Comparison of ENCODE assay signal across 21 cellular contexts in genomic region chr6:80520195-80520594, GRCh38.
DNase-seq lines count a peak whose midpoint lies in the region; FAIRE-seq and TF ChIP-seq lines count a peak whose summit lies in the region.
"Had no signal": no experiment of that assay in that cellular context is flagged by ENCODE, and none has a peak within 500 bp of the region (broad histone marks: within the 10 kb centered on the region; RNA-seq: fewer than 3 reads in every experiment).

No MANE protein-coding gene starts in this region.

- CTCF ChIA-PET in MCF 10A (lab: Yijun Ruan, JAX), result no interaction called here

- no peak overlapping the region for H2AK5ac ChIP-seq in trophoblast cell (ENCODE audit: low read length)

- TF ChIP-seq EP300 in stomach (IDR thresholded peaks at IDR 0.05), result no peak

- no peak overlapping the region for H4K8ac ChIP-seq in trophoblast cell (ENCODE audit: low read depth, low read length)

- peaks cover 11% of the 10 kb centered on the region for H3K4me1 Mint-ChIP-seq in MCF 10A (ENCODE audit: insufficient read depth, unreplicated experiment)

- H3K14ac ChIP-seq in trophoblast cell (ENCODE audit: low read length), result no peak overlapping the region

- POLR2A ChIA-PET in MCF 10A (lab: Yijun Ruan, JAX), result interaction anchor here (0.6 to 1.5 kb wide), 2 partner anchors 17 to 24 kb away, joined by 3 read pairs; no protein-coding TSS in a partner anchor

- no peak overlapping the region for H3K4me3 Mint-ChIP-seq in MCF 10A (ENCODE audit: unreplicated experiment)
- H3K4me3 Mint-ChIP-seq: activated CD4-positive, alpha-beta memory T cell treated with anti-CD3 and anti-CD28 coated beads, Interleukin-2, amount 10 ng/mL, durations not matched to agents 7 days and 5 days; activated naive CD4-positive, alpha-beta T cell treated with anti-CD3 and anti-CD28 coated beads for 36 hours; GM23338; neural progenitor cell had no signal

- H3K9ac ChIP-seq in trophoblast cell (ENCODE audit: low read length), result no peak overlapping the region
- H3K9ac ChIP-seq: neural progenitor cell had no signal

- intact Hi-C loops in MCF 10A (cut with micrococcal nuclease), result no loop called here
- intact Hi-C loops in breast epithelium (cut with DNase I; ENCODE audit: low total_unique reads), result no loop called here
- intact Hi-C loops in stomach (cut with DNase I; ENCODE audit: low total_unique reads), result no loop called here

- no peak overlapping the region for H3K23ac ChIP-seq in trophoblast cell (ENCODE audit: low read length)

- H3K9me3 ChIP-seq in breast epithelium (no peaks in the 10 kb centered on the region), trophoblast cell (ENCODE audit: insufficient read depth, low read depth, low read length) (no peaks in the 10 kb centered on the region), stomach (no peaks in the 10 kb centered on the region)
- H3K9me3 ChIP-seq: spleen, thoracic aorta had no signal

- H3K36me3 Mint-ChIP-seq in MCF 10A (ENCODE audit: insufficient read depth, unreplicated experiment), result peaks cover 5% of the 10 kb centered on the region
- H3K36me3 Mint-ChIP-seq: neural progenitor cell had no signal

- H3K79me2 ChIP-seq in trophoblast cell (ENCODE audit: control insufficient read depth, insufficient read depth, low read length, poor library complexity), result no peaks in the 10 kb centered on the region

- no peak overlapping the region for H2BK5ac ChIP-seq in trophoblast cell (ENCODE audit: low read depth, low read length, poor library complexity)

- H3K27me3 ChIP-seq in breast epithelium (no peaks in the 10 kb centered on the region), trophoblast cell (ENCODE audit: insufficient read depth, low read length) (no peaks in the 10 kb centered on the region), stomach (no peaks in the 10 kb centered on the region)
- H3K27me3 ChIP-seq: neural progenitor cell, spleen had no signal

- no peak overlapping the region for H3K27ac ChIP-seq in breast epithelium
- no peak overlapping the region for H3K27ac ChIP-seq in trophoblast cell (ENCODE audit: low read depth, low read length)
- H3K27ac ChIP-seq in stomach, result no peak overlapping the region
- H3K27ac ChIP-seq: 22Rv1, neural progenitor cell, spleen, thoracic aorta had no signal

- H3K4me1 ChIP-seq in breast epithelium (no peaks in the 10 kb centered on the region), trophoblast cell (ENCODE audit: control insufficient read depth in 1 of 2, insufficient read depth in 2 of 2, low read length in 2 of 2) (peaks cover 0 to 4% of the 10 kb centered on the region in 2 experiments), stomach (peaks cover 0 to 16% (median 0%) of the 10 kb centered on the region in 4 donors)

- H3K4me3 ChIP-seq in breast epithelium, result no peak overlapping the region
- H3K4me3 ChIP-seq in trophoblast cell (ENCODE audit: low read depth, low read length), result no peak overlapping the region
- no peak overlapping the region for H3K4me3 ChIP-seq in stomach
- H3K4me3 ChIP-seq: GM23338, neural progenitor cell, spleen, thoracic aorta had no signal

- BruUV-seq in MCF 10A (replicated peaks; lab: Mats Ljungman, UMichigan), result no TSS peak

- TF ChIP-seq CTCF in MCF 10A (IDR thresholded peaks at IDR 0.05; ENCODE audit: unreplicated experiment) (no peak), breast epithelium (IDR thresholded peaks at IDR 0.05) (no peak), stomach (IDR thresholded peaks at IDR 0.05) (no peak)

- H2BK120ac ChIP-seq in trophoblast cell (ENCODE audit: insufficient read depth, low read length, poor library complexity), result no peak overlapping the region

- peak; percentile 75 for DNase-seq in MCF 10A (ENCODE audit: unreplicated experiment)
- DNase-seq in breast epithelium (ENCODE audit: low spot score in 2 of 2), result no peak
- peak; percentile 32 for DNase-seq in amniotic epithelial cell (ENCODE audit: low read depth)
- DNase-seq in fibroblast of peridontal ligament (ENCODE audit: extremely low read depth), result peak; percentile 92
- DNase-seq in trophoblast cell, result no peak
- no peak for DNase-seq in stomach
- no peak for DNase-seq in SW480 (ENCODE audit: low spot score)
- no peak for DNase-seq in frontal cortex (ENCODE audit: low spot score in 2 of 2)
- DNase-seq: activated CD4-positive, alpha-beta memory T cell treated with anti-CD3 and anti-CD28 coated beads, Interleukin-2, amount 10 ng/mL, durations not matched to agents 7 days and 5 days; activated naive CD4-positive, alpha-beta T cell treated with anti-CD3 and anti-CD28 coated beads for 36 hours; activated T-cell treated with anti-CD3 and anti-CD28 coated beads, Interleukin-2, amount 50 U/mL, for 1 hour; C1 segment of cervical spinal cord; hypothalamus; kidney glomerular epithelial cell; midbrain; NCI-H187 treated with DMSO at 0.1 percent for 48 hours; spleen had no signal

- H3K18ac ChIP-seq in trophoblast cell (ENCODE audit: low read length), result no peak overlapping the region

- no peak overlapping the region for H4K12ac ChIP-seq in trophoblast cell (ENCODE audit: low read depth, low read length)

- H3K79me1 ChIP-seq in trophoblast cell (ENCODE audit: low read length), result no peaks in the 10 kb centered on the region

- H3K4ac ChIP-seq in trophoblast cell (ENCODE audit: low read depth, low read length), result no peak overlapping the region

- no peaks in the 10 kb centered on the region for H3K9me3 Mint-ChIP-seq in MCF 10A (ENCODE audit: unreplicated experiment)
- H3K9me3 Mint-ChIP-seq: activated CD4-positive, alpha-beta memory T cell treated with anti-CD3 and anti-CD28 coated beads, Interleukin-2, amount 10 ng/mL, durations not matched to agents 7 days and 5 days; activated naive CD4-positive, alpha-beta T cell treated with anti-CD3 and anti-CD28 coated beads for 36 hours had no signal

- TF ChIP-seq POLR2A in breast epithelium (IDR thresholded peaks at IDR 0.05), result no peak
- TF ChIP-seq POLR2A in stomach (IDR thresholded peaks at IDR 0.05), result no peak

- no peak overlapping the region for H2AFZ ChIP-seq in trophoblast cell (ENCODE audit: insufficient read depth, low read length, poor library complexity)
- H2AFZ ChIP-seq: GM23338, neural progenitor cell had no signal

- no peak overlapping the region for H3K27ac Mint-ChIP-seq in MCF 10A (ENCODE audit: low read depth, unreplicated experiment)
- H3K27ac Mint-ChIP-seq: activated CD4-positive, alpha-beta memory T cell treated with anti-CD3 and anti-CD28 coated beads, Interleukin-2, amount 10 ng/mL, durations not matched to agents 7 days and 5 days; activated naive CD4-positive, alpha-beta T cell treated with anti-CD3 and anti-CD28 coated beads for 36 hours; GM23338; neural progenitor cell had no signal

- no peak for FAIRE-seq in frontal cortex (lab: Jason Lieb, UNC)

- no peaks in the 10 kb centered on the region for H3K27me3 Mint-ChIP-seq in MCF 10A (ENCODE audit: insufficient read depth, unreplicated experiment)

- H4K91ac ChIP-seq in trophoblast cell (ENCODE audit: low read depth, low read length), result no peak overlapping the region

- no peak overlapping the region for H3K4me2 ChIP-seq in trophoblast cell (ENCODE audit: low read length)
- H3K4me2 ChIP-seq: GM23338, neural progenitor cell had no signal

- H3K36me3 ChIP-seq in breast epithelium, result no peaks in the 10 kb centered on the region
- no peaks in the 10 kb centered on the region for H3K36me3 ChIP-seq in trophoblast cell (ENCODE audit: control insufficient read depth in 1 of 2, insufficient read depth in 2 of 2, low read length in 2 of 2)
- no peaks in the 10 kb centered on the region for H3K36me3 ChIP-seq in stomach
- H3K36me3 ChIP-seq: neural progenitor cell, spleen, thoracic aorta had no signal

- no peak overlapping the region for H2BK12ac ChIP-seq in trophoblast cell (ENCODE audit: low read length)

Comparison
In these comparisons a context has a peak if more than half of its experiments do, and no peak if none do; other contexts are left out.
1. DNase-seq: peak in MCF 10A (single experiment), amniotic epithelial cell (single experiment) and fibroblast of peridontal ligament (single experiment); none in breast epithelium (0 of 2), trophoblast cell (0 of 2), stomach (single experiment), SW480 (single experiment) and frontal cortex (0 of 2).